ENCODE assay signal across 25 cellular contexts in genomic region chr10:101233863-101234262, GRCh38. TPM values are rescaled to one million over a fixed set of nuclear protein-coding genes. Genes with fewer than 3 reads are reported as not detected.
"Had no signal": no experiment of that assay in that cellular context is flagged by ENCODE, and none has a peak within 500 bp of the region (broad histone marks: within the 10 kb centered on the region; RNA-seq: fewer than 3 reads in every experiment).

No MANE protein-coding gene starts in this region.

- H3K36me3 ChIP-seq: MG63 had no signal

- DNase-seq: IMR-90, Karpas-422, KG1, MG63, NCI-H1092, NCI-H1105 treated with DMSO at 0.1 percent for 48 hours, NCI-H1417 treated with DMSO at 0.1 percent for 48 hours, NCI-H146, NCI-H1694 treated with DMSO at 0.1 percent for 48 hours, NCI-H2029, NCI-H2081 treated with DMSO at 0.1 percent for 48 hours, NCI-H2171 treated with DMSO at 0.1 percent for 48 hours, NCI-H345, NCI-H446 treated with DMSO at 0.1 percent for 48 hours, NCI-H524, NCI-H526 treated with DMSO at 0.1 percent for 48 hours, NCI-H774, PC-3, SHP77 had no signal

- H3K4me3 ChIP-seq: MG63 had no signal

- ATAC-seq: HepG2, Panc1, PC-3, SK-N-SH treated with all-trans-retinoic acid at 6 μM for 48 hours had no signal

- H3K27me3 ChIP-seq: MG63 had no signal

- H3K27ac ChIP-seq: RWPE1 had no signal

- H3K9me3 ChIP-seq: MG63 had no signal

RNA-seq across cellular contexts. Expression of gene LBX1, which starts 4.6 kb away (rescaled TPM):
- total RNA-seq: HepG2, HT1080, IMR-90, OCI-LY7, PC-3 had no signal
- polyA plus RNA-seq: HepG2, IMR-90 had no signal
